Comparison of ENCODE assay signal across 1 cellular context in genomic region chr13:94419304-94419943, GRCh38.
A peak's percentile ranks its signal among the peaks of the same experiment; 100 is the strongest.
TF ChIP-seq lines count a peak whose summit lies in the region.

No MANE protein-coding gene starts in this region.

TF ChIP-seq in K562, 482 proteins besides CTCF, POLR2A, EP300 and RAD21 (continued from another document):
- TF ChIP-seq CEBPG (CRISPR knock-in tag; IDR thresholded peaks at IDR 0.05) (no peak), CEBPG (tag; conservative IDR thresholded peaks at IDR 0.05 in 1 of 2, IDR thresholded peaks at IDR 0.05 in 1 of 2) (peak; percentile 34 to 87), TRIM24 (IDR thresholded peaks at IDR 0.05) (peak in 1 of 2 experiments; percentile 25; a peak in 1 of 4 replicates), JUND (IDR thresholded peaks at IDR 0.05; ENCODE audit: borderline replicate concordance, low read depth, low read length) (peak; percentile 52; the same call in 1 of the 2 replicates), JUND (tag; IDR thresholded peaks at IDR 0.05; ENCODE audit: borderline replicate concordance, low read depth, low read length) (no peak), PHB (CRISPR knock-in tag; IDR thresholded peaks at IDR 0.05) (no peak), PKNOX1 (IDR thresholded peaks at IDR 0.05) (no peak), ZNF124 (CRISPR knock-in tag; IDR thresholded peaks at IDR 0.05) (no peak), JUN (IDR thresholded peaks at IDR 0.05; ENCODE audit: borderline replicate concordance, low read depth, low read length) (0 out of 2 replicates have a peak, but pooled peaks have one; percentile 25), JUN (CRISPR knock-in tag; IDR thresholded peaks at IDR 0.05; ENCODE audit: borderline replicate concordance) (no peak), NFE2 (IDR thresholded peaks at IDR 0.05; ENCODE audit: low read depth) (0 out of 2 replicates have a peak, but pooled peaks have one; percentile 14), GABPA (tag; conservative IDR thresholded peaks at IDR 0.05; ENCODE audit: low read depth) (peak; percentile 45), MEIS2 (IDR thresholded peaks at IDR 0.05; ENCODE audit: partially characterized antibody) (peak; percentile 23), PRDM10 (IDR thresholded peaks at IDR 0.05; ENCODE audit: partially characterized antibody) (peak; percentile 56), CXXC5 (CRISPR knock-in tag; IDR thresholded peaks at IDR 0.05) (no peak)
TF ChIP-seq in K562: peak in this region for 13.
